ENCODE assay signal across 16 cellular contexts in genomic region chr4:185398618-185399017, GRCh38. TPM values are rescaled to one million over a fixed set of nuclear protein-coding genes. Genes with fewer than 3 reads are reported as not detected.
DNase-seq lines count a peak whose midpoint lies in the region; ATAC-seq, FAIRE-seq and TF ChIP-seq lines count a peak whose summit lies in the region.
"Had no signal": no experiment of that assay in that cellular context is flagged by ENCODE, and none has a peak within 500 bp of the region (broad histone marks: within the 10 kb centered on the region; RNA-seq: fewer than 3 reads in every experiment).

No MANE protein-coding gene starts in this region.

- 22 to 33% methylated on average over 2 of the region's 2 CpGs for WGBS in pancreas, 2 donors

- no peak overlapping the region for H3K4me3 Mint-ChIP-seq in astrocyte (ENCODE audit: unreplicated experiment)
- H3K4me3 Mint-ChIP-seq: activated naive CD4-positive, alpha-beta T cell treated with anti-CD3 and anti-CD28 coated beads, Interleukin-2, amount 50 U/mL, for 24 hours; mesothelial cell of epicardium had no signal

- intact Hi-C loops in pancreas (cut with DNase I) = no loop called here

- H3K9ac ChIP-seq in astrocyte (ENCODE audit: low read length) = no peak overlapping the region

- peaks cover 6% of the 10 kb centered on the region for H3K36me3 Mint-ChIP-seq in astrocyte (ENCODE audit: low read depth, unreplicated experiment)

- H3K27ac ChIP-seq in astrocyte (ENCODE audit: low read depth, low read length) = no peak overlapping the region
- peak overlapping the region in 2 of 4 donors; percentile 100 for H3K27ac ChIP-seq in pancreas

- H3K4me3 ChIP-seq in astrocyte (ENCODE audit: insufficient read depth, low read depth, low read length) (no peak overlapping the region), pancreas (peak overlapping the region in 3 of 4 donors; percentile 36 to 71 (median 70))
- H3K4me3 ChIP-seq: HAP-1, ovary had no signal

- H4K20me1 ChIP-seq in astrocyte (ENCODE audit: insufficient read depth, low read length) = no peaks in the 10 kb centered on the region

- no peaks in the 10 kb centered on the region for H3K27me3 Mint-ChIP-seq in astrocyte (ENCODE audit: low read depth, unreplicated experiment)
- H3K27me3 Mint-ChIP-seq: activated naive CD4-positive, alpha-beta T cell treated with anti-CD3 and anti-CD28 coated beads, Interleukin-2, amount 50 U/mL, for 24 hours had no signal

- no peak overlapping the region for H2AFZ ChIP-seq in astrocyte (ENCODE audit: low read depth, low read length)

- peak; percentile 74 for DNase-seq in CD1c-positive myeloid dendritic cell (ENCODE audit: extremely low spot score)
- no peak for DNase-seq in GM18507 (ENCODE audit: extremely low spot score, insufficient read length, low read depth)
- DNase-seq in astrocyte (ENCODE audit: low read depth) = no peak
- DNase-seq in pancreas = no peak
- no peak for DNase-seq in stimulated activated CD4-positive, alpha-beta T cell treated with anti-CD3 and anti-CD28 coated beads, Interleukin-4, amount 100 ng/mL, for 1 hour
- DNase-seq in activated T-cell treated with anti-CD3 and anti-CD28 coated beads, Interleukin-2, amount 50 U/mL, for 1 hour = no peak
- DNase-seq in kidney tubule cell (ENCODE audit: low spot score) = no peak
- DNase-seq: cortex of kidney, KG1, NCI-H1694 treated with DMSO at 0.1 percent for 48 hours, NCI-H524 had no signal

- FAIRE-seq in GM18507 (lab: Jason Lieb, UNC) (peak; percentile 47), astrocyte (lab: Jason Lieb, UNC) (no peak), pancreas (lab: Jason Lieb, UNC) (no peak)

- H3K79me2 ChIP-seq in astrocyte (ENCODE audit: insufficient read depth, low read length) = no peaks in the 10 kb centered on the region

- no peaks in the 10 kb centered on the region for H3K9me3 Mint-ChIP-seq in astrocyte (ENCODE audit: unreplicated experiment)
- H3K9me3 Mint-ChIP-seq: activated naive CD4-positive, alpha-beta T cell treated with anti-CD3 and anti-CD28 coated beads, Interleukin-2, amount 50 U/mL, for 24 hours; mesothelial cell of epicardium had no signal

- H3K9me3 ChIP-seq in astrocyte (ENCODE audit: insufficient read depth, low read depth, low read length) = no peaks in the 10 kb centered on the region
- H3K9me3 ChIP-seq in pancreas = no peaks in the 10 kb centered on the region
- H3K9me3 ChIP-seq: HAP-1, ovary had no signal

- H3K4me2 ChIP-seq in astrocyte (ENCODE audit: low read length) = no peak overlapping the region

- no peak for TF ChIP-seq CTCF in astrocyte (IDR thresholded peaks at IDR 0.05; ENCODE audit: insufficient read depth, low read depth, low read length)
- TF ChIP-seq CTCF in pancreas (IDR thresholded peaks at IDR 0.05) = no peak

- ATAC-seq in pancreas = no peak

- H3K27ac Mint-ChIP-seq in astrocyte (ENCODE audit: unreplicated experiment) = peak overlapping the region; percentile 14
- H3K27ac Mint-ChIP-seq: activated naive CD4-positive, alpha-beta T cell treated with anti-CD3 and anti-CD28 coated beads, Interleukin-2, amount 50 U/mL, for 24 hours; mesothelial cell of epicardium had no signal

- H3K4me1 ChIP-seq in astrocyte (ENCODE audit: insufficient read depth, low read length) (peaks cover 9% of the 10 kb centered on the region), pancreas (peaks cover 0 to 7% (median 6%) of the 10 kb centered on the region in 3 donors)

- peaks cover 12% of the 10 kb centered on the region for H3K36me3 ChIP-seq in astrocyte (ENCODE audit: insufficient read depth, low read length)
- H3K36me3 ChIP-seq in pancreas = peaks cover 0 to 3% (median 0%) of the 10 kb centered on the region in 3 donors
- H3K36me3 ChIP-seq: ovary had no signal

- H3K27me3 ChIP-seq in astrocyte (ENCODE audit: insufficient read depth, low read length) (no peaks in the 10 kb centered on the region), pancreas (no peaks in the 10 kb centered on the region)
- H3K27me3 ChIP-seq: ovary had no signal

- peaks cover 6% of the 10 kb centered on the region for H3K4me1 Mint-ChIP-seq in astrocyte (ENCODE audit: low read depth, unreplicated experiment)

RNA-seq across cellular contexts. Expression of gene ANKRD37, which starts 2.0 kb away (rescaled TPM):
- total RNA-seq in astrocyte (6.1 and 7.9 TPM in 2 replicates), pancreas (10 to 100 TPM in 2 of 6 donors, 1 to 10 TPM in 4; 4.8 to 13.5 (median 8.6) TPM)
- 10 to 100 TPM; 11.5 to 15.3 TPM for polyA plus RNA-seq in pancreas

RNA-seq across cellular contexts. Expression of gene LRP2BP, which starts 2.9 kb away (rescaled TPM):
- total RNA-seq in astrocyte (0.26 and 0.27 TPM in 2 replicates), pancreas (1 to 10 TPM in 3 of 6 donors, under 1 TPM in 3; 0.79 to 1.2 (median 1.00) TPM)
- 1 to 10 TPM in 1 of 2 donors, under 1 TPM in 1; 0.72 to 2.1 TPM for polyA plus RNA-seq in pancreas
- total RNA-seq: G401 had no signal

RNA-seq across cellular contexts. Expression of gene UFSP2, which starts 27.1 kb away (rescaled TPM):
- total RNA-seq in astrocyte = 21.8 and 27.5 TPM in 2 replicates
- total RNA-seq in pancreas = 10 to 100 TPM; 13.4 to 23.4 (median 20.7) TPM
- polyA plus RNA-seq in pancreas = 10 to 100 TPM; 10.1 to 14.7 TPM
